39 cellular contexts compared by ENCODE assay signal in genomic region chr12:21577516-21577915, GRCh38. TPM values are rescaled to one million over a fixed set of nuclear protein-coding genes. Genes with fewer than 3 reads are reported as not detected.
"Had no signal": no experiment of that assay in that cellular context is flagged by ENCODE, and none has a peak within 500 bp of the region (broad histone marks: within the 10 kb centered on the region; RNA-seq: fewer than 3 reads in every experiment).

No MANE protein-coding gene starts in this region.

- H3K36me3 ChIP-seq: MG63 had no signal

- H3K9me3 ChIP-seq: MG63 had no signal

- H3K27me3 ChIP-seq: MG63 had no signal

- H3K4me3 ChIP-seq: MG63 had no signal

- DNase-seq: Karpas-422, Kasumi-1, MG63, MM.1S, MV-4-11, NCI-H1048, NCI-H1092, NCI-H1092 treated with DMSO at 0.1 percent for 48 hours, NCI-H1105, NCI-H1105 treated with DMSO at 0.1 percent for 48 hours, NCI-H1417, NCI-H1417 treated with DMSO at 0.1 percent for 48 hours, NCI-H1436, NCI-H1436 treated with DMSO at 0.1 percent for 48 hours, NCI-H146, NCI-H1694, NCI-H1694 treated with DMSO at 0.1 percent for 48 hours, NCI-H187, NCI-H187 treated with DMSO at 0.1 percent for 48 hours, NCI-H1930, NCI-H2029, NCI-H2029 treated with DMSO at 0.1 percent for 48 hours, NCI-H2081, NCI-H2081 treated with DMSO at 0.1 percent for 48 hours, NCI-H2107, NCI-H2171, NCI-H2171 treated with DMSO at 0.1 percent for 48 hours, NCI-H2227 treated with DMSO at 0.1 percent for 48 hours, NCI-H226, NCI-H345, NCI-H446, NCI-H446 treated with DMSO at 0.1 percent for 48 hours, NCI-H510A, NCI-H510A treated with DMSO at 0.1 percent for 48 hours, NCI-H524, NCI-H524 treated with DMSO at 0.1 percent for 48 hours had no signal

RNA-seq across cellular contexts. Expression of gene GYS2, which starts 27.1 kb away (rescaled TPM):
- total RNA-seq: LHCN-M2, M059J, NCI-H460 had no signal
